ENCODE assay signal across 24 cellular contexts in the genomic region with DNA sequence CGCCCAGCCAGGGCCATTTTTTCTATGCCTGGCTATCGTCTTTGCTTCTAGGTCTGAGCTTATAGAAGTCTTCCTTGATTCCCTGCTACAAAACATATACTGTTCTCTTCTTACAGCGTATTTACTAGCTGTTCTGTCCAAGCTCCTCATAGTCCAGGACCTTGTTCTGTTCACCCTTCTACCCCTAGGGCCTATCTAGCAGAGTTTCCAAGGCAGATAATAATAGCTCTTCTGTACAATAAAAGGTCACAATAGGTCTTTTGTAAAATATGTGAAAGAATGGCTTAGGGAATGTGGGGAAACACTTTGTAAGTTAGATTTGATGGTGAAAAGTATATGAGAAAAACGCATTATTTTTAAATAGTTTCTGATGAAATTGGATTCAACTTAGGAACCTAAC.
A peak's percentile ranks its signal among the peaks of the same experiment; 100 is the strongest.
DNase-seq lines count a peak whose midpoint lies in the region; ATAC-seq and TF ChIP-seq lines count a peak whose summit lies in the region.
"Had no signal": no experiment of that assay in that cellular context is flagged by ENCODE, and none has a peak within 500 bp of the region (broad histone marks: within the 10 kb centered on the region; RNA-seq: fewer than 3 reads in every experiment).

No MANE protein-coding gene starts in this region.

- H3K27ac ChIP-seq in VCaP (peak overlapping the region; percentile 42; the same call in 1 of the 2 replicates), mesendoderm (ENCODE audit: low read depth, low read length) (no peak overlapping the region), uterus (peak overlapping the region; percentile 44 to 70)
- H3K27ac ChIP-seq: HL-60, KMS-11 had no signal

- intact Hi-C loops in uterus (cut with DNase I; ENCODE audit: low total_unique reads): no loop called here

- H3K4me3 ChIP-seq in mesendoderm (ENCODE audit: low read length) (no peak overlapping the region), uterus (no peak overlapping the region)

- no peak overlapping the region for H4K8ac ChIP-seq in mesendoderm (ENCODE audit: low read depth, low read length)

- no peak overlapping the region for H3K4me2 ChIP-seq in mesendoderm (ENCODE audit: low read length)
- H3K4me2 ChIP-seq: KMS-11 had no signal

- no peaks in the 10 kb centered on the region for H3K36me3 Mint-ChIP-seq in activated T-cell treated with anti-CD3 and anti-CD28 coated beads, Interleukin-2, amount 50 U/mL, for 24 hours (ENCODE audit: low read depth)
- H3K36me3 Mint-ChIP-seq: CD4-positive, alpha-beta memory T cell; IgD-negative memory B cell had no signal

- H3K4me1 ChIP-seq in mesendoderm (ENCODE audit: control insufficient read depth, low read depth, low read length): no peaks in the 10 kb centered on the region
- no peaks in the 10 kb centered on the region for H3K4me1 ChIP-seq in uterus

- no peak overlapping the region for H3K9ac ChIP-seq in mesendoderm (ENCODE audit: low read length)
- H3K9ac ChIP-seq: KMS-11 had no signal

- H3K79me2 ChIP-seq in mesendoderm (ENCODE audit: control insufficient read depth, insufficient read depth, low read length): no peaks in the 10 kb centered on the region

- no peak for ATAC-seq in GM18498 (IDR thresholded peaks at IDR 0.05; ENCODE audit: unreplicated experiment)

- peak overlapping the region; percentile 51 for H3K18ac ChIP-seq in mesendoderm (ENCODE audit: low read length)

- H4K5ac ChIP-seq in mesendoderm (ENCODE audit: low read length): no peak overlapping the region

- H3K4ac ChIP-seq in mesendoderm (ENCODE audit: low read depth, low read length): no peak overlapping the region

- H3K4me1 Mint-ChIP-seq in activated T-cell treated with anti-CD3 and anti-CD28 coated beads, Interleukin-2, amount 50 U/mL, for 24 hours (ENCODE audit: low read depth): peaks cover 9% of the 10 kb centered on the region

- H3K4me3 Mint-ChIP-seq in activated T-cell treated with anti-CD3 and anti-CD28 coated beads, Interleukin-2, amount 50 U/mL, for 24 hours: no peak overlapping the region
- H3K4me3 Mint-ChIP-seq: CD4-positive, alpha-beta memory T cell; IgD-negative memory B cell had no signal

- H3K56ac ChIP-seq in mesendoderm (ENCODE audit: low read length): no peak overlapping the region

- no peak for TF ChIP-seq CTCF in VCaP (conservative IDR thresholded peaks at IDR 0.05)
- no peak for TF ChIP-seq CTCF in uterus (IDR thresholded peaks at IDR 0.05)

- H3K36me3 ChIP-seq in mesendoderm (ENCODE audit: control insufficient read depth, insufficient read depth, low read length): peaks cover 2% of the 10 kb centered on the region
- no peaks in the 10 kb centered on the region for H3K36me3 ChIP-seq in uterus

- H3K9me3 ChIP-seq in uterus: no peaks in the 10 kb centered on the region

- no peak overlapping the region for H2BK15ac ChIP-seq in mesendoderm (replicated peaks; ENCODE audit: low read depth)

- DNase-seq in foreskin melanocyte (peak; percentile 91), mesendoderm (no peak), uterus (no peak)
- no peak for DNase-seq in activated T-cell treated with anti-CD3 and anti-CD28 coated beads, Interleukin-2, amount 50 U/mL, for 24 hours
- DNase-seq in activated effector memory CD4-positive, alpha-beta T cell treated with anti-CD3 and anti-CD28 coated beads, Interleukin-2, amount 50 U/mL, for 16 hours: no peak
- DNase-seq: C1 segment of cervical spinal cord, DMS 273 treated with DMSO at 0.1 percent for 48 hours, DMS79, EL, GF-D8, NCI-H1092, NCI-H1417 treated with DMSO at 0.1 percent for 48 hours, NCI-H1694 treated with DMSO at 0.1 percent for 48 hours, NCI-H2081, NCI-H226, NCI-H510A, NCI-H69, SHP77 treated with DMSO at 0.1 percent for 48 hours had no signal

- no peak overlapping the region for H2BK120ac ChIP-seq in mesendoderm (ENCODE audit: low read depth, low read length)

- H2AK5ac ChIP-seq in mesendoderm (ENCODE audit: low read length): no peak overlapping the region

- no peaks in the 10 kb centered on the region for H3K79me1 ChIP-seq in mesendoderm (ENCODE audit: low read length)

- no peak overlapping the region for H3K23ac ChIP-seq in mesendoderm (ENCODE audit: low read length)

- H3K27me3 ChIP-seq in mesendoderm (ENCODE audit: insufficient read depth, low read length, poor library complexity) (no peaks in the 10 kb centered on the region), uterus (no peaks in the 10 kb centered on the region)

- H2BK5ac ChIP-seq in mesendoderm (ENCODE audit: low read length): no peak overlapping the region

- 100% methylated on average over 1 of the region's 4 CpGs for WGBS in mesendoderm (ENCODE audit: extremely low coverage, insufficient coverage, low lambda C conversion rate)

- H3K27ac Mint-ChIP-seq in activated T-cell treated with anti-CD3 and anti-CD28 coated beads, Interleukin-2, amount 50 U/mL, for 24 hours: no peak overlapping the region
- H3K27ac Mint-ChIP-seq: CD4-positive, alpha-beta memory T cell; IgD-negative memory B cell had no signal

- H3K27me3 Mint-ChIP-seq in activated T-cell treated with anti-CD3 and anti-CD28 coated beads, Interleukin-2, amount 50 U/mL, for 24 hours: peaks cover 26% of the 10 kb centered on the region

- no peak for TF ChIP-seq POLR2A in uterus (IDR thresholded peaks at IDR 0.05)

- H3K9me3 Mint-ChIP-seq in activated T-cell treated with anti-CD3 and anti-CD28 coated beads, Interleukin-2, amount 50 U/mL, for 24 hours: no peaks in the 10 kb centered on the region
- H3K9me3 Mint-ChIP-seq: CD4-positive, alpha-beta memory T cell; IgD-negative memory B cell had no signal
